In the genomic region with DNA sequence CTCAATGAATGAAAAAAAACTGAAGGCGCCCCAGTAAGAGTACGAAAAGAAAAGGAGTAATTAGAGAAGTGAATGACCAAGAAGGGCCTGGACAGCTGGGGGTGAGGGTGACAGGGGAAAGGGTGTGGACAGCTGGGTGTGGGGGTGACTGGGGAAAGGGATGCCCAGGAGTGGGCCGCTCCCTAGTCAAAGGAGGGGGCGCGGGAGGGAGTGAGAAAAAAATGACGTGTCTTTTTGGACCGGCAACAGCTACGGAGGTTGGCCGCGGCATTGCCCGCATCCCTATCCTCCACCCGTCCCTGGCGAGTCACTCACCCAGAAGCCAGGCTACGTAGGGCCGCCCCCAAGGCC, we compare ENCODE assay signal across 7 cellular contexts. TPM values are rescaled to one million over a fixed set of nuclear protein-coding genes. Genes with fewer than 3 reads are reported as not detected.
A peak's percentile ranks its signal among the peaks of the same experiment; 100 is the strongest.
DNase-seq lines count a peak whose midpoint lies in the region; ATAC-seq and TF ChIP-seq lines count a peak whose summit lies in the region.

No MANE protein-coding gene starts in this region.

- peak overlapping the region; percentile 86 for H3K56ac ChIP-seq in mesendoderm (ENCODE audit: low read length)

- H3K36me3 ChIP-seq in mesendoderm (ENCODE audit: control insufficient read depth, insufficient read depth, low read length) = no peaks in the 10 kb centered on the region
- peaks cover 0 to 8% (median 2%) of the 10 kb centered on the region in 4 donors for H3K36me3 ChIP-seq in upper lobe of left lung

- peak overlapping the region; percentile 85 for H3K4me3 ChIP-seq in mesendoderm (ENCODE audit: low read length)
- peak overlapping the region; percentile 53 to 82 (median 71) for H3K4me3 ChIP-seq in upper lobe of left lung

- H3K79me1 ChIP-seq in mesendoderm (ENCODE audit: low read length) = peaks cover 4% of the 10 kb centered on the region

- H3K9me3 ChIP-seq in upper lobe of left lung = peaks cover 0 to 16% (median 12%) of the 10 kb centered on the region in 4 donors

- in situ Hi-C loops in KBM-7 (cut with MboI; ENCODE audit: low pct_unique_long_range_greater_than_20kb, low sequenced_read_pairs) = no loop called here

- no peak for TF ChIP-seq EP300 in upper lobe of left lung (IDR thresholded peaks at IDR 0.05)

- H3K4me1 ChIP-seq in mesendoderm (ENCODE audit: control insufficient read depth, low read depth, low read length) (peaks cover 1% of the 10 kb centered on the region), upper lobe of left lung (peaks cover 24 to 47% (median 35%) of the 10 kb centered on the region in 4 donors)

- TF ChIP-seq CTCF in upper lobe of left lung (IDR thresholded peaks at IDR 0.05) = no peak

- H3K18ac ChIP-seq in mesendoderm (ENCODE audit: low read length) = peak overlapping the region; percentile 9

- H2BK5ac ChIP-seq in mesendoderm (ENCODE audit: low read length) = no peak overlapping the region

- peak overlapping the region; percentile 19 for H3K23ac ChIP-seq in mesendoderm (ENCODE audit: low read length)

- no peak overlapping the region for H4K5ac ChIP-seq in mesendoderm (ENCODE audit: low read length)

- H3K4ac ChIP-seq in mesendoderm (ENCODE audit: low read depth, low read length) = no peak overlapping the region

- no CpG with 5 or more reads among the region's 15 CpGs for WGBS in mesendoderm (ENCODE audit: extremely low coverage, insufficient coverage, low lambda C conversion rate)
- WGBS in upper lobe of left lung, 2 donors = 0 to 1% methylated on average over 11 to 13 of the region's 15 CpGs

- H3K9ac ChIP-seq in mesendoderm (ENCODE audit: low read length) = peak overlapping the region; percentile 83

- H3K27me3 ChIP-seq in mesendoderm (ENCODE audit: insufficient read depth, low read length, poor library complexity) (no peaks in the 10 kb centered on the region), upper lobe of left lung (no peaks in the 10 kb centered on the region)

- ATAC-seq in GM18870 (IDR thresholded peaks at IDR 0.05; ENCODE audit: unreplicated experiment) (peak; percentile 71), upper lobe of left lung (ENCODE audit: low FRiP score in 2 of 2) (peak; percentile 94 to 97), HG03039 (IDR thresholded peaks at IDR 0.05; ENCODE audit: unreplicated experiment) (no peak)

- H3K27ac ChIP-seq in cingulate gyrus (ENCODE audit: low read depth, low read length) (peak overlapping the region; percentile 95), mesendoderm (ENCODE audit: low read depth, low read length) (peak overlapping the region; percentile 91), upper lobe of left lung (peak overlapping the region; percentile 98 to 100 (median 99))

- H2BK15ac ChIP-seq in mesendoderm (replicated peaks; ENCODE audit: low read depth) = no peak overlapping the region

- no peak overlapping the region for H4K8ac ChIP-seq in mesendoderm (ENCODE audit: low read depth, low read length)

- H3K4me2 ChIP-seq in mesendoderm (ENCODE audit: low read length) = peak overlapping the region; percentile 67

- no peak for TF ChIP-seq POLR2A in upper lobe of left lung (IDR thresholded peaks at IDR 0.05)

- no peak overlapping the region for H2AK5ac ChIP-seq in mesendoderm (ENCODE audit: low read length)

- no peak overlapping the region for H2BK120ac ChIP-seq in mesendoderm (ENCODE audit: low read depth, low read length)

- DNase-seq in KBM-7 (peak; percentile 89), mesendoderm (no peak), upper lobe of left lung (no peak), NCI-H1105 treated with DMSO at 0.1 percent for 48 hours (lab: John Stamatoyannopoulos, UW) (no peak)

- peaks cover 15% of the 10 kb centered on the region for H3K79me2 ChIP-seq in mesendoderm (ENCODE audit: control insufficient read depth, insufficient read depth, low read length)

RNA-seq across cellular contexts. Expression of gene ZCWPW2, which starts 0.3 kb away (rescaled TPM):
- polyA plus RNA-seq in mesendoderm (2013, experiment 1 of 2) = 0.28 TPM
- 0.41 TPM for polyA plus RNA-seq in mesendoderm (2013, experiment 2 of 2)
- 1 to 10 TPM in 2 of 6 donors, under 1 TPM in 3, not detected in 1; 0.46 to 1.2 (median 0.89) TPM for total RNA-seq in upper lobe of left lung

RNA-seq across cellular contexts. Expression of gene AZI2, which starts 0.4 kb away (rescaled TPM):
- 39.4 TPM for polyA plus RNA-seq in mesendoderm (2013, experiment 1 of 2)
- 37.9 TPM for polyA plus RNA-seq in mesendoderm (2013, experiment 2 of 2)
- total RNA-seq in upper lobe of left lung = 100 to 1,000 TPM in 1 of 6 donors, 10 to 100 TPM in 5; 48.2 to 101 (median 70.7) TPM
